ENCODE assay signal across 8 cellular contexts in the genomic region with DNA sequence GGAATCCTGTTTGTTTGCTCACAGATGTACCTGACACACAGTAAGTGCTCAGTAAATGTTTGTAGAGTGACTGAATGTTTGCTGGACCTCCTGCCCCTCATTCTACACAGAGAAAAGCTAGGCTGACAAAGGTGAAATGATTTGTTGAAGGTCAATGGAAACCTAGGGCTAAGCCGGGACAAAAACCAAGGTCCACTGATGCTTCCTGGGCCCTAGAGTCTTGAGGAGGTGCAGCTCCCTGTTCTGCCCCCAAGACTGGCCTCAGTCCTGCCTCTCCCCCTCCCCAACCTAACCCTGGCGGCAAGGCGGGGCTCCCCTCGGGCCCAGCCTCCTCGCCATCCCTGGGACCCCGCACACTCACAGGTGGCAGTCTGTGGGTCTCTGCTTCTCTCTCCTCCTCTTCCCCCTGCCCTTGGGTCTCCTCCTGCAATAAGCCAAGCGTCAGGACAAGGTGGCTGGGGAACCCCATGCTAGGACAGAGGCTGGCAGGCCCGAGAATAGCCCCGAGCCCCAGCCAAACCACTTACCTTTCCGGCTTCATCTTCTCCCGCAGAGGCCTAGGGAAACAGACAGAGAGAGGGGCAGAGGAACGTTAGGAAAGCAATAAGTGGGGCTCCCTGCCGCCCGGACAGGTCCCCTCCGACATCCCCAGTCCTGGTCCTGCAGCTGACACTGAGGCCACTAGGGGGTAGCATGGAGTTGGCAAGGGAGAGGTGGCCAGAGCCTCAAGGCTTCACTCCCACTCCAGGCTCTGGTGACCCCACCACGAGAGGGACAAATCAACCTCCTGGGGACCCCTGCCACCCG. TPM values are rescaled to one million over a fixed set of nuclear protein-coding genes. Genes with fewer than 3 reads are reported as not detected.
DNase-seq lines count a peak whose midpoint lies in the region; ATAC-seq and TF ChIP-seq lines count a peak whose summit lies in the region.

No MANE protein-coding gene starts in this region.

- H3K79me2 ChIP-seq in mesendoderm (ENCODE audit: control insufficient read depth, insufficient read depth, low read length): no peaks in the 10 kb centered on the region

- H3K27ac ChIP-seq in mesendoderm (ENCODE audit: low read depth, low read length): no peak overlapping the region

- peak; percentile 80 for DNase-seq in COLO668 (lab: John Stamatoyannopoulos, UW; ENCODE audit: unreplicated experiment)
- peak; percentile 39 for DNase-seq in HFFc6
- DNase-seq in NCI-H82 (lab: John Stamatoyannopoulos, UW): peak; percentile 79
- DNase-seq in activated CD4-positive, alpha-beta memory T cell treated with anti-CD3 and anti-CD28 coated beads, Interleukin-2, amount 10 ng/mL, durations not matched to agents 7 days and 5 days: peak; percentile 79
- DNase-seq in ecto neural progenitor cell (ENCODE audit: low spot score): peak; percentile 89
- DNase-seq in mesendoderm: peak; percentile 84
- DNase-seq in stimulated activated CD8-positive, alpha-beta memory T cell treated with anti-CD3 and anti-CD28 coated beads, Interleukin-2, amount 100 ng/mL, for 1 hour (ENCODE audit: low read depth in 2 of 2): peak; percentile 46 to 57

- H3K27ac Mint-ChIP-seq in HFFc6: peak overlapping the region; percentile 60; the same call in 1 of the 2 replicates
- H3K27ac Mint-ChIP-seq in activated CD4-positive, alpha-beta memory T cell treated with anti-CD3 and anti-CD28 coated beads, Interleukin-2, amount 10 ng/mL, durations not matched to agents 7 days and 5 days: no peak overlapping the region

- H3K4me3 Mint-ChIP-seq in HFFc6: no peak overlapping the region
- H3K4me3 Mint-ChIP-seq in activated CD4-positive, alpha-beta memory T cell treated with anti-CD3 and anti-CD28 coated beads, Interleukin-2, amount 10 ng/mL, durations not matched to agents 7 days and 5 days: peak overlapping the region; percentile 2

- ATAC-seq in GM18909 (IDR thresholded peaks at IDR 0.05; ENCODE audit: poor library complexity, unreplicated experiment): no peak

- no peak overlapping the region for H2BK5ac ChIP-seq in mesendoderm (ENCODE audit: low read length)

- H3K4ac ChIP-seq in mesendoderm (ENCODE audit: low read depth, low read length): no peak overlapping the region

- CTCF ChIA-PET in activated CD4-positive, alpha-beta memory T cell treated with anti-CD3 and anti-CD28 coated beads, Interleukin-2, amount 10 ng/mL, durations not matched to agents 7 days and 5 days (lab: Charles Lee): interaction anchor here (0.7 to 5.3 kb wide), 23 partner anchors 8 to 356 kb away, joined by 3 to 80 read pairs (median 4); a partner anchor contains a TSS

- no peaks in the 10 kb centered on the region for H3K36me3 ChIP-seq in mesendoderm (ENCODE audit: control insufficient read depth, insufficient read depth, low read length)

- no peaks in the 10 kb centered on the region for H3K79me1 ChIP-seq in mesendoderm (ENCODE audit: low read length)

- H4K8ac ChIP-seq in mesendoderm (ENCODE audit: low read depth, low read length): no peak overlapping the region

- H4K5ac ChIP-seq in mesendoderm (ENCODE audit: low read length): no peak overlapping the region

- no peak overlapping the region for H2BK120ac ChIP-seq in mesendoderm (ENCODE audit: low read depth, low read length)

- H2BK15ac ChIP-seq in mesendoderm (replicated peaks; ENCODE audit: low read depth): no peak overlapping the region

- no peaks in the 10 kb centered on the region for H3K9me3 Mint-ChIP-seq in HFFc6
- no peaks in the 10 kb centered on the region for H3K9me3 Mint-ChIP-seq in activated CD4-positive, alpha-beta memory T cell treated with anti-CD3 and anti-CD28 coated beads, Interleukin-2, amount 10 ng/mL, durations not matched to agents 7 days and 5 days

- H3K18ac ChIP-seq in mesendoderm (ENCODE audit: low read length): no peak overlapping the region

- H3K9ac ChIP-seq in mesendoderm (ENCODE audit: low read length): no peak overlapping the region

- no peak overlapping the region for H3K23ac ChIP-seq in mesendoderm (ENCODE audit: low read length)

- no peak overlapping the region for H3K4me2 ChIP-seq in mesendoderm (ENCODE audit: low read length)

- WGBS in mesendoderm (ENCODE audit: extremely low coverage, insufficient coverage, low lambda C conversion rate): no CpG with 5 or more reads among the region's 17 CpGs

- no peaks in the 10 kb centered on the region for H3K4me1 ChIP-seq in mesendoderm (ENCODE audit: control insufficient read depth, low read depth, low read length)

- POLR2A ChIA-PET in activated CD4-positive, alpha-beta memory T cell treated with anti-CD3 and anti-CD28 coated beads, Interleukin-2, amount 10 ng/mL, durations not matched to agents 7 days and 5 days (lab: Charles Lee): interaction anchor here (0.6 to 1.7 kb wide), 3 partner anchors 8 to 58 kb away, joined by 3 to 4 read pairs (median 3); no protein-coding TSS in a partner anchor

- H3K27me3 Mint-ChIP-seq in HFFc6 (ENCODE audit: insufficient read depth): no peaks in the 10 kb centered on the region; the same call in none of the 2 replicates
- no peaks in the 10 kb centered on the region for H3K27me3 Mint-ChIP-seq in activated CD4-positive, alpha-beta memory T cell treated with anti-CD3 and anti-CD28 coated beads, Interleukin-2, amount 10 ng/mL, durations not matched to agents 7 days and 5 days

- TF ChIP-seq CTCF in HFFc6 (IDR thresholded peaks at IDR 0.05): peak; percentile 95

- H2AK5ac ChIP-seq in mesendoderm (ENCODE audit: low read length): no peak overlapping the region

- H3K4me1 Mint-ChIP-seq in HFFc6 (ENCODE audit: low read depth): peaks cover 28% of the 10 kb centered on the region
- H3K4me1 Mint-ChIP-seq in activated CD4-positive, alpha-beta memory T cell treated with anti-CD3 and anti-CD28 coated beads, Interleukin-2, amount 10 ng/mL, durations not matched to agents 7 days and 5 days: peaks cover 33% of the 10 kb centered on the region

- no peaks in the 10 kb centered on the region for H3K27me3 ChIP-seq in mesendoderm (ENCODE audit: insufficient read depth, low read length, poor library complexity)

- peak overlapping the region; percentile 30 for H3K56ac ChIP-seq in mesendoderm (ENCODE audit: low read length)

- H3K36me3 Mint-ChIP-seq in HFFc6 (ENCODE audit: low read depth): no peaks in the 10 kb centered on the region
- H3K36me3 Mint-ChIP-seq in activated CD4-positive, alpha-beta memory T cell treated with anti-CD3 and anti-CD28 coated beads, Interleukin-2, amount 10 ng/mL, durations not matched to agents 7 days and 5 days (ENCODE audit: low read depth): no peaks in the 10 kb centered on the region

- no peak overlapping the region for H3K4me3 ChIP-seq in mesendoderm (ENCODE audit: low read length)

RNA-seq across cellular contexts. Expression of a gene that starts 9.3 kb away (rescaled TPM):
- total RNA-seq in HFFc6 (2021; fragmentation: NEBNext Ultra II Directional; extraction: Animal tissue kit (Norgen Biotek cat#: 25700)): 1 to 10 TPM in 4 of 6 experiments, under 1 TPM in 2; 0.87 to 2.9 (median 2.7) TPM
- under 1 TPM; 0.23 to 0.38 TPM for total RNA-seq in activated CD4-positive, alpha-beta memory T cell treated with anti-CD3 and anti-CD28 coated beads, Interleukin-2, amount 10 ng/mL, durations not matched to agents 7 days and 5 days
- polyA plus RNA-seq in mesendoderm (2013, experiment 1 of 2): 1.2 TPM
- polyA plus RNA-seq in mesendoderm (2013, experiment 2 of 2): 1.3 TPM

RNA-seq across cellular contexts. Expression of a gene that starts 23.0 kb away (rescaled TPM):
- 1 to 10 TPM in 4 of 6 experiments, under 1 TPM in 2; 0.78 to 1.1 (median 1.0) TPM for total RNA-seq in HFFc6 (2021; fragmentation: NEBNext Ultra II Directional; extraction: Animal tissue kit (Norgen Biotek cat#: 25700))
- total RNA-seq in activated CD4-positive, alpha-beta memory T cell treated with anti-CD3 and anti-CD28 coated beads, Interleukin-2, amount 10 ng/mL, durations not matched to agents 7 days and 5 days: 1 to 10 TPM; 3.6 to 3.8 TPM
- polyA plus RNA-seq in mesendoderm (2013, experiment 1 of 2): 5.1 TPM
- polyA plus RNA-seq in mesendoderm (2013, experiment 2 of 2): 6.0 TPM

RNA-seq across cellular contexts. Expression of a gene that starts 56.7 kb away (rescaled TPM):
- 10 to 100 TPM; 55.5 to 66.1 (median 59.0) TPM for total RNA-seq in HFFc6 (2021; fragmentation: NEBNext Ultra II Directional; extraction: Animal tissue kit (Norgen Biotek cat#: 25700))
- 10 to 100 TPM; 63.7 to 64.0 TPM for total RNA-seq in activated CD4-positive, alpha-beta memory T cell treated with anti-CD3 and anti-CD28 coated beads, Interleukin-2, amount 10 ng/mL, durations not matched to agents 7 days and 5 days
- 37.3 TPM for polyA plus RNA-seq in mesendoderm (2013, experiment 1 of 2)
- 37.9 TPM for polyA plus RNA-seq in mesendoderm (2013, experiment 2 of 2)

Comparison
In these comparisons a context has a peak if more than half of its experiments do, and no peak if none do; other contexts are left out.
1. DNase-seq: peak in every context shown above with its lines; median percentile 89 in ecto neural progenitor cell; 84 in mesendoderm; 80 in COLO668; 79 in NCI-H82; 79 in activated CD4-positive, alpha-beta memory T cell treated with anti-CD3 and anti-CD28 coated beads, Interleukin-2, amount 10 ng/mL, durations not matched to agents 7 days and 5 days; 52 in stimulated activated CD8-positive, alpha-beta memory T cell treated with anti-CD3 and anti-CD28 coated beads, Interleukin-2, amount 100 ng/mL, for 1 hour; 39 in HFFc6.